Comparison of ENCODE assay signal across 24 cellular contexts in the genomic region with DNA sequence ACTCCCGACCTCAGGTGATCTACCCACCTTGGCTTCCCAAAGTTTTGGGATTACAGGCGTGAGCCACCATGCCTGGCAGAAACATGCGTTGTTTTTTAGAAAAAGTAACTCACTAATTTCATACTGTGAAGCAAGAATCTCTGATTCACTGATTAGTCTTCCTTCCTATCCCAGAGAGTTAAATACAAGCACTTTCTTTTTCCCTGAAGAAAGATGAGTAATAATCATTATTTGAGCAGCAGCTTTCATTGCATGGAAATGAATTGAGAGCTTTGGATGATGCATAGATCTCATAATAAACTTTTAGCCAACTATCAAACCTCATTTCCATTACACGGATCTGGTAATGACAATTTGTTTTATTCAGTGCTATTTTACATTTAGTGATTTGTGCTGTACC.
DNase-seq lines count a peak whose midpoint lies in the region; ATAC-seq and TF ChIP-seq lines count a peak whose summit lies in the region.
"Had no signal": no experiment of that assay in that cellular context is flagged by ENCODE, and none has a peak within 500 bp of the region (broad histone marks: within the 10 kb centered on the region; RNA-seq: fewer than 3 reads in every experiment).

No MANE protein-coding gene starts in this region.

- peak; percentile 88 for ATAC-seq in PC-3
- ATAC-seq: SK-N-SH treated with all-trans-retinoic acid at 6 μM for 48 hours had no signal

- peaks cover 8% of the 10 kb centered on the region for H3K9me3 Mint-ChIP-seq in MCF 10A (ENCODE audit: unreplicated experiment)

- no peak overlapping the region for H2AFZ ChIP-seq in mammary epithelial cell (ENCODE audit: low read depth, low read length)
- H2AFZ ChIP-seq in PC-3 (ENCODE audit: low read length) = peak overlapping the region; percentile 38; the same call in 1 of the 2 replicates
- H2AFZ ChIP-seq in neuronal stem cell (ENCODE audit: low read length) = no peak overlapping the region

- dilution Hi-C loops in mammary epithelial cell (cut with HindIII; ENCODE audit: low sequenced_read_pairs) = no loop called here

- WGBS in mammary epithelial cell (ENCODE audit: low coverage, missing lambda C conversion rate) = 36% methylated on average over 4 of the region's 4 CpGs
- WGBS in neuronal stem cell (ENCODE audit: extremely low coverage in 2 of 2, insufficient read length in 2 of 2, insufficient replicate concordance in 1 of 2), 2 donors = no CpG with 5 or more reads among the region's 4 CpGs

- no peak overlapping the region for H4K8ac ChIP-seq in neuronal stem cell (ENCODE audit: low read depth, low read length)

- H2BK5ac ChIP-seq in neuronal stem cell (ENCODE audit: low read length) = no peak overlapping the region

- DNase-seq in MCF 10A (ENCODE audit: unreplicated experiment) = peak; percentile 19
- no peak for DNase-seq in mammary epithelial cell
- peak; percentile 57 for DNase-seq in PC-3
- peak; percentile 1 for DNase-seq in epithelial cell of esophagus (ENCODE audit: low read depth)
- DNase-seq in C1 segment of cervical spinal cord (lab: John Stamatoyannopoulos, UW) = no peak
- no peak for DNase-seq in NCI-H1436 treated with DMSO at 0.1 percent for 48 hours (lab: John Stamatoyannopoulos, UW)
- no peak for DNase-seq in neuronal stem cell (ENCODE audit: low spot score)
- no peak for DNase-seq in tibial artery
- DNase-seq: ACHN; AML-193; CD8-positive, alpha-beta memory T cell; GDM1; KG1; NCI-H1105 treated with DMSO at 0.1 percent for 48 hours; NCI-H1694; NCI-H2081; NCI-H2171; NCI-H345; NCI-H524 treated with DMSO at 0.1 percent for 48 hours; RPMI8226; SIG-M5 had no signal

- no peak overlapping the region for H4K91ac ChIP-seq in neuronal stem cell (ENCODE audit: low read depth, low read length, poor library complexity)

- no peaks in the 10 kb centered on the region for H3K9me3 ChIP-seq in mammary epithelial cell (replicated peaks; ENCODE audit: insufficient read depth, low read length)
- H3K9me3 ChIP-seq in PC-3 (ENCODE audit: low read length) = no peaks in the 10 kb centered on the region
- H3K9me3 ChIP-seq in neuronal stem cell (replicated peaks in 1 of 2; ENCODE audit: control insufficient read depth in 2 of 2, insufficient read depth in 1 of 2, low read depth in 1 of 2, low read length in 2 of 2) = no peaks in the 10 kb centered on the region
- no peaks in the 10 kb centered on the region for H3K9me3 ChIP-seq in tibial artery

- in situ Hi-C loops in mammary epithelial cell (cut with MboI; ENCODE audit: low sequenced_read_pairs in 2 of 2) = no loop called here

- no peaks in the 10 kb centered on the region for H3F3A ChIP-seq in PC-3 (ENCODE audit: low read length, unreplicated experiment)

- H3K27me3 ChIP-seq in mammary epithelial cell (ENCODE audit: insufficient read depth, low read length) (no peaks in the 10 kb centered on the region), PC-3 (ENCODE audit: low read length) (no peaks in the 10 kb centered on the region), neuronal stem cell (ENCODE audit: control insufficient read depth in 3 of 3, insufficient read depth in 3 of 3, low read depth in 1 of 3, low read length in 3 of 3) (no peaks in the 10 kb centered on the region), tibial artery (no peaks in the 10 kb centered on the region)

- H3K4me1 Mint-ChIP-seq in MCF 10A (ENCODE audit: insufficient read depth, unreplicated experiment) = peaks cover 10% of the 10 kb centered on the region
- H3K4me1 Mint-ChIP-seq: CD8-positive, alpha-beta memory T cell had no signal

- intact Hi-C loops in MCF 10A (cut with micrococcal nuclease) (no loop called here), mammary epithelial cell (cut with micrococcal nuclease) (no loop called here), PC-3 (cut with micrococcal nuclease) (no loop called here), tibial artery (cut with DNase I; ENCODE audit: low total_unique reads) (no loop called here)

- no peak overlapping the region for H3K14ac ChIP-seq in neuronal stem cell (ENCODE audit: low read length)

- H3K9me2 ChIP-seq in PC-3 (replicated peaks; ENCODE audit: low read length) = no peaks in the 10 kb centered on the region

- H3K27me3 Mint-ChIP-seq in MCF 10A (ENCODE audit: insufficient read depth, unreplicated experiment) = no peaks in the 10 kb centered on the region
- H3K27me3 Mint-ChIP-seq: CD8-positive, alpha-beta memory T cell had no signal

- BruUV-seq in MCF 10A (replicated peaks; lab: Mats Ljungman, UMichigan) (no TSS peak), mammary epithelial cell (replicated peaks; lab: Mats Ljungman, UMichigan) (no TSS peak), PC-3 (replicated peaks; lab: Mats Ljungman, UMichigan) (no TSS peak)

- H3K18ac ChIP-seq in neuronal stem cell (ENCODE audit: low read length) = no peak overlapping the region

- no peak overlapping the region for H3K9ac ChIP-seq in mammary epithelial cell (ENCODE audit: insufficient read depth, low read length)
- no peak overlapping the region for H3K9ac ChIP-seq in PC-3 (ENCODE audit: low read length)
- H3K9ac ChIP-seq in neuronal stem cell (ENCODE audit: low read depth, low read length, poor library complexity) = no peak overlapping the region

- H4K20me1 ChIP-seq in mammary epithelial cell (ENCODE audit: insufficient read depth, low read length) (no peaks in the 10 kb centered on the region), PC-3 (ENCODE audit: low read length) (no peaks in the 10 kb centered on the region)

- no peak overlapping the region for H2BK120ac ChIP-seq in neuronal stem cell (ENCODE audit: low read depth, low read length)

- no peak overlapping the region for H2BK12ac ChIP-seq in neuronal stem cell (ENCODE audit: low read length)

- H3K79me1 ChIP-seq in neuronal stem cell (ENCODE audit: low read depth, low read length) = no peaks in the 10 kb centered on the region

- H3K4me3 Mint-ChIP-seq in MCF 10A (ENCODE audit: unreplicated experiment) = peak overlapping the region; percentile 20
- H3K4me3 Mint-ChIP-seq: CD8-positive, alpha-beta memory T cell had no signal

- H3K4ac ChIP-seq in neuronal stem cell (ENCODE audit: low read length) = no peak overlapping the region

- CTCF ChIA-PET in MCF 10A (lab: Yijun Ruan, JAX) (no interaction called here), mammary epithelial cell (lab: Charles Lee; ENCODE audit: low non-redundant PET) (no interaction called here), PC-3 (lab: Charles Lee) (no interaction called here)

- no peaks in the 10 kb centered on the region for H3K36me3 Mint-ChIP-seq in MCF 10A (ENCODE audit: insufficient read depth, unreplicated experiment)
- H3K36me3 Mint-ChIP-seq: CD8-positive, alpha-beta memory T cell had no signal

- H3K36me3 ChIP-seq in mammary epithelial cell (ENCODE audit: insufficient read depth, low read length) = no peaks in the 10 kb centered on the region
- H3K36me3 ChIP-seq in PC-3 (ENCODE audit: low read depth, low read length) = no peaks in the 10 kb centered on the region
- no peaks in the 10 kb centered on the region for H3K36me3 ChIP-seq in neuronal stem cell (replicated peaks in 1 of 2; ENCODE audit: control insufficient read depth in 2 of 2, insufficient read depth in 2 of 2, low read length in 2 of 2)
- H3K36me3 ChIP-seq in tibial artery = no peaks in the 10 kb centered on the region

- no peak overlapping the region for H3K27ac Mint-ChIP-seq in MCF 10A (ENCODE audit: low read depth, unreplicated experiment)
- H3K27ac Mint-ChIP-seq: CD8-positive, alpha-beta memory T cell had no signal

- H2AK5ac ChIP-seq in neuronal stem cell (ENCODE audit: low read depth, low read length) = no peak overlapping the region

- POLR2A ChIA-PET in MCF 10A (lab: Yijun Ruan, JAX) (interaction anchor here (0.9 kb wide), 1 partner anchor 16 kb away, joined by 4 read pairs; no protein-coding TSS in a partner anchor), PC-3 (lab: Charles Lee; ENCODE audit: unreplicated experiment) (interaction anchor here (0.5 kb wide), 1 partner anchor 573 kb away, joined by 3 read pairs; no protein-coding TSS in a partner anchor)

- H3K4me1 ChIP-seq in mammary epithelial cell (ENCODE audit: insufficient read depth, low read length) (no peaks in the 10 kb centered on the region), PC-3 (ENCODE audit: insufficient read depth, low read length) (peaks cover 15% of the 10 kb centered on the region; the same call in 1 of the 2 replicates), neuronal stem cell (ENCODE audit: control insufficient read depth in 2 of 2, insufficient read depth in 1 of 2, low read depth in 1 of 2, low read length in 2 of 2) (no peaks in the 10 kb centered on the region), tibial artery (no peaks in the 10 kb centered on the region)

- H3K4me3 ChIP-seq in mammary epithelial cell (replicated peaks in 1 of 3; ENCODE audit: insufficient read depth in 1 of 3, low read depth in 2 of 3, low read length in 3 of 3) (no peak overlapping the region), PC-3 (ENCODE audit: low read length) (no peak overlapping the region; the same call in 1 of the 2 replicates), epithelial cell of esophagus (ENCODE audit: low read length) (no peak overlapping the region), neuronal stem cell (ENCODE audit: low read length in 2 of 2) (no peak overlapping the region), tibial artery (no peak overlapping the region)

- H3K27ac ChIP-seq in mammary epithelial cell (ENCODE audit: insufficient read depth, low read depth, low read length) (no peak overlapping the region), PC-3 (ENCODE audit: low read length) (peak overlapping the region; percentile 26), neuronal stem cell (replicated peaks; ENCODE audit: low read length) (no peak overlapping the region), tibial artery (no peak overlapping the region)
- H3K27ac ChIP-seq: 22Rv1, C4-2B had no signal

- H3K79me2 ChIP-seq in mammary epithelial cell (ENCODE audit: insufficient read depth, low read length) (no peaks in the 10 kb centered on the region), PC-3 (ENCODE audit: low read length) (no peaks in the 10 kb centered on the region)

- H2BK15ac ChIP-seq in neuronal stem cell (ENCODE audit: low read length) = no peak overlapping the region

- no peak overlapping the region for H3K23ac ChIP-seq in neuronal stem cell (ENCODE audit: low read depth, low read length, poor library complexity)

- H3K4me2 ChIP-seq in mammary epithelial cell (ENCODE audit: insufficient read depth, low read depth, low read length) (no peak overlapping the region), PC-3 (ENCODE audit: low read length) (peak overlapping the region; percentile 62), neuronal stem cell (ENCODE audit: insufficient read depth, low read length, poor library complexity, severe bottlenecking) (no peak overlapping the region)

- TF ChIP-seq CTCF in MCF 10A (IDR thresholded peaks at IDR 0.05; ENCODE audit: unreplicated experiment) (no peak), mammary epithelial cell (conservative IDR thresholded peaks at IDR 0.05 in 1 of 2, IDR thresholded peaks at IDR 0.05 in 1 of 2; ENCODE audit: extremely low read depth in 1 of 2, insufficient read depth in 1 of 2, low read depth in 1 of 2, low read length in 2 of 2) (no peak), PC-3 (conservative IDR thresholded peaks at IDR 0.05; ENCODE audit: low read depth, low read length) (no peak), epithelial cell of esophagus (IDR thresholded peaks at IDR 0.05; ENCODE audit: insufficient read depth, low read depth, low read length, missing control alignments) (no peak), tibial artery (IDR thresholded peaks at IDR 0.05) (no peak)

Comparison
In these comparisons a context has a peak if more than half of its experiments do, and no peak if none do; other contexts are left out.
1. DNase-seq: peak in MCF 10A (single experiment), PC-3 (single experiment) and epithelial cell of esophagus (single experiment); none in mammary epithelial cell (single experiment), C1 segment of cervical spinal cord (0 of 14), NCI-H1436 treated with DMSO at 0.1 percent for 48 hours (single experiment), neuronal stem cell (single experiment) and tibial artery (0 of 2).